Comparison of ENCODE assay signal across 8 cellular contexts in genomic region chr14:101705733-101706508, GRCh38. TPM values are rescaled to one million over a fixed set of nuclear protein-coding genes. Genes with fewer than 3 reads are reported as not detected.
DNase-seq lines count a peak whose midpoint lies in the region; ATAC-seq and TF ChIP-seq lines count a peak whose summit lies in the region.

No MANE protein-coding gene starts in this region.

- intact Hi-C loops in Right ventricle myocardium inferior (cut with DNase I) = loop anchor here (2.0 to 10.0 kb wide), 6 partner anchors 55 to 609 kb away; partner anchors contain the start of genes DYNC1H1, PPP2R5C and ZNF839

- TF ChIP-seq CTCF in retinal pigment epithelial cell (conservative IDR thresholded peaks at IDR 0.05; ENCODE audit: low read depth, low read length) = no peak
- no peak for TF ChIP-seq CTCF in GM13977 (IDR thresholded peaks at IDR 0.05; ENCODE audit: extremely low read depth, insufficient read depth, missing control alignments)

- peak; percentile 16 for DNase-seq in A172 (ENCODE audit: low spot score)
- peak in 71 of 76 experiments; percentile 21 to 84 (median 65) for DNase-seq in HUDEP-2 (lab: John Stamatoyannopoulos, UW; ENCODE audit: unreplicated experiment in 76 of 76)
- peak; percentile 64 for DNase-seq in activated T-helper 1 cell treated with Interleukin-2 at 50 U/mL for 16 hours (ENCODE audit: low read depth)
- DNase-seq in Right ventricle myocardium inferior (ENCODE audit: missing footprints) = peak; percentile 85
- DNase-seq in retinal pigment epithelial cell (ENCODE audit: low read depth) = peak; percentile 39
- DNase-seq in SHP77 (lab: John Stamatoyannopoulos, UW) = no peak
- DNase-seq in GM13977 (ENCODE audit: low spot score) = no peak

- in situ Hi-C loops in GM13977 (cut with MboI; ENCODE audit: low pct_unique_long_range_greater_than_20kb, low sequenced_read_pairs, unreplicated experiment) = loop anchor here (25.0 kb wide), 1 partner anchor 606 kb away; the partner anchor contains the start of genes MOK and ZNF839

- H3K4me3 ChIP-seq in retinal pigment epithelial cell (ENCODE audit: low read length) = no peak overlapping the region

- ATAC-seq in Right ventricle myocardium inferior (peak; percentile 84), SK-N-SH treated with all-trans-retinoic acid at 6 μM for 48 hours (no peak)

TF ChIP-seq in SK-N-SH treated with all-trans-retinoic acid at 6 μM for 48 hours, 23 proteins besides CTCF, POLR2A, EP300 and RAD21:
- no peak for TF ChIP-seq BACH2 (CRISPR knock-in tag; IDR thresholded peaks at IDR 0.05; ENCODE audit: borderline replicate concordance)
- TF ChIP-seq ZFP3 (CRISPR knock-in tag; IDR thresholded peaks at IDR 0.05) = no peak
- TF ChIP-seq CSDC2 (CRISPR knock-in tag; IDR thresholded peaks at IDR 0.05) = no peak
- no peak for TF ChIP-seq ZFP30 (CRISPR knock-in tag; IDR thresholded peaks at IDR 0.05)
- TF ChIP-seq TSHZ2 (CRISPR knock-in tag; IDR thresholded peaks at IDR 0.05) = no peak
- TF ChIP-seq ZNF70 (CRISPR knock-in tag; IDR thresholded peaks at IDR 0.05) = no peak
- no peak for TF ChIP-seq PPARA (CRISPR knock-in tag; IDR thresholded peaks at IDR 0.05; ENCODE audit: borderline replicate concordance)
- no peak for TF ChIP-seq OSR1 (CRISPR knock-in tag; IDR thresholded peaks at IDR 0.05)
- no peak for TF ChIP-seq POU6F1 (CRISPR knock-in tag; IDR thresholded peaks at IDR 0.05; ENCODE audit: borderline replicate concordance, low read depth)
- no peak for TF ChIP-seq GLIS3 (CRISPR knock-in tag; IDR thresholded peaks at IDR 0.05)
- TF ChIP-seq RARB (CRISPR knock-in tag; IDR thresholded peaks at IDR 0.05) = no peak
- TF ChIP-seq TCF4 (CRISPR knock-in tag; IDR thresholded peaks at IDR 0.05; ENCODE audit: borderline replicate concordance) = no peak
- TF ChIP-seq SNAI2 (CRISPR knock-in tag; IDR thresholded peaks at IDR 0.05) = no peak
- TF ChIP-seq TOX (CRISPR knock-in tag; IDR thresholded peaks at IDR 0.05; ENCODE audit: borderline replicate concordance) = no peak

RNA-seq across cellular contexts. Expression of gene PPP2R5C, which starts 55.6 kb away (rescaled TPM):
- 87.4 and 106 TPM in 2 replicates for total RNA-seq in A172 (2014; rRNA removed; shearing (Covaris generic))
- total RNA-seq in Right ventricle myocardium inferior = 199 TPM

Comparison
In these comparisons a context has a peak if more than half of its experiments do, and no peak if none do; other contexts are left out.
1. DNase-seq: peak in A172 (single experiment), HUDEP-2 (71 of 76), activated T-helper 1 cell treated with Interleukin-2 at 50 U/mL for 16 hours (single experiment), Right ventricle myocardium inferior (single experiment) and retinal pigment epithelial cell (single experiment); none in SHP77 (0 of 2) and GM13977 (single experiment).